ENCODE assay signal across 30 cellular contexts in genomic region chr16:68019167-68019680, GRCh38. TPM values are rescaled to one million over a fixed set of nuclear protein-coding genes. Genes with fewer than 3 reads are reported as not detected.
DNase-seq lines count a peak whose midpoint lies in the region; ATAC-seq, FAIRE-seq and TF ChIP-seq lines count a peak whose summit lies in the region.
"Had no signal": no experiment of that assay in that cellular context is flagged by ENCODE, and none has a peak within 500 bp of the region (broad histone marks: within the 10 kb centered on the region; RNA-seq: fewer than 3 reads in every experiment).

No MANE protein-coding gene starts in this region.

- TF ChIP-seq POLR2A in K562 (conservative IDR thresholded peaks at IDR 0.05) = no peak

- no peak overlapping the region for H3K56ac ChIP-seq in mesendoderm (ENCODE audit: low read length)

- no peak overlapping the region for H2BK15ac ChIP-seq in mesendoderm (replicated peaks; ENCODE audit: low read depth)

- no peak overlapping the region for H3K18ac ChIP-seq in mesendoderm (ENCODE audit: low read length)

- no peak overlapping the region for H3K4me2 ChIP-seq in K562 (ENCODE audit: insufficient read depth, low read length)
- H3K4me2 ChIP-seq in mesendoderm (ENCODE audit: low read length) = no peak overlapping the region
- H3K4me2 ChIP-seq: BLaER1 had no signal

- no peak overlapping the region for H3K23ac ChIP-seq in mesendoderm (ENCODE audit: low read length)

- H3K4me3 ChIP-seq in K562 (no peak overlapping the region), mesendoderm (ENCODE audit: low read length) (no peak overlapping the region), mucosa of descending colon (no peak overlapping the region)
- H3K4me3 ChIP-seq: BLaER1, GM12878 had no signal

- CTCF ChIA-PET in K562 (lab: Yijun Ruan, JAX; ENCODE audit: low intra/inter-chr PET ratio) = no interaction called here

- H3K9me3 ChIP-seq in K562 (replicated peaks; ENCODE audit: control insufficient read depth, insufficient read depth, low read depth, low read length) (no peaks in the 10 kb centered on the region), mucosa of descending colon (no peaks in the 10 kb centered on the region)
- H3K9me3 ChIP-seq: BE2C, BLaER1, Caco-2 had no signal

- TF ChIP-seq RAD21 in K562 (CRISPR knock-in tag; conservative IDR thresholded peaks at IDR 0.05 in 1 of 2, IDR thresholded peaks at IDR 0.05 in 1 of 2) = no peak

- no peak overlapping the region for H2BK5ac ChIP-seq in mesendoderm (ENCODE audit: low read length)

- in situ Hi-C loops in K562 (cut with MboI) = no loop called here

- H3K27ac ChIP-seq in K562 (ENCODE audit: extremely low read depth, low read depth, low read length) (no peak overlapping the region), mesendoderm (ENCODE audit: low read depth, low read length) (no peak overlapping the region)
- H3K27ac ChIP-seq: BLaER1 had no signal

- H3K79me2 ChIP-seq in K562 (ENCODE audit: control insufficient read depth, insufficient read depth, low read length) (peaks cover 34% of the 10 kb centered on the region), mesendoderm (ENCODE audit: control insufficient read depth, insufficient read depth, low read length) (peaks cover 11% of the 10 kb centered on the region)

- POLR2A ChIA-PET in K562 (lab: Yijun Ruan, JAX) = interaction anchor here (0.5 kb wide), 1 partner anchor 368 kb away, joined by 4 read pairs; no protein-coding TSS in a partner anchor

- H3K36me3 ChIP-seq in K562 (ENCODE audit: control insufficient read depth, insufficient read depth, low read length) (peaks cover 14% of the 10 kb centered on the region), mesendoderm (ENCODE audit: control insufficient read depth, insufficient read depth, low read length) (no peaks in the 10 kb centered on the region), mucosa of descending colon (ENCODE audit: low read depth) (no peaks in the 10 kb centered on the region)

- H4K20me1 ChIP-seq in K562 (replicated peaks; ENCODE audit: control insufficient read depth, insufficient read depth, low read length) = no peaks in the 10 kb centered on the region; the same call in 1 of the 2 replicates

- WGBS in K562 (ENCODE audit: insufficient coverage, low coverage, missing lambda C conversion rate) = 29% methylated on average over 7 of the region's 8 CpGs
- no CpG with 5 or more reads among the region's 8 CpGs for WGBS in mesendoderm (ENCODE audit: extremely low coverage, insufficient coverage, low lambda C conversion rate)

- H3K4ac ChIP-seq in mesendoderm (ENCODE audit: low read depth, low read length) = no peak overlapping the region

- TF ChIP-seq EP300 in K562 (IDR thresholded peaks at IDR 0.05; ENCODE audit: low read length) = no peak

- H2AK5ac ChIP-seq in mesendoderm (ENCODE audit: low read length) = no peak overlapping the region

- peaks cover 8 to 35% of the 10 kb centered on the region in 2 experiments; a peak in 4 of 5 replicates for H3K4me1 ChIP-seq in K562 (replicated peaks in 1 of 2; ENCODE audit: control insufficient read depth in 2 of 2, insufficient read depth in 2 of 2, low read length in 2 of 2)
- peaks cover 2% of the 10 kb centered on the region for H3K4me1 ChIP-seq in mesendoderm (ENCODE audit: control insufficient read depth, low read depth, low read length)
- H3K4me1 ChIP-seq in mucosa of descending colon (ENCODE audit: low read depth) = peaks cover 23% of the 10 kb centered on the region
- H3K4me1 ChIP-seq: BE2C, Caco-2 had no signal

- H2BK120ac ChIP-seq in mesendoderm (ENCODE audit: low read depth, low read length) = no peak overlapping the region

- no peak overlapping the region for H4K8ac ChIP-seq in mesendoderm (ENCODE audit: low read depth, low read length)

- BruUV-seq in K562 (replicated peaks; lab: Mats Ljungman, UMichigan) = no TSS peak

- H3K9ac ChIP-seq in K562 (ENCODE audit: insufficient read depth in 1 of 2, low read depth in 2 of 2, low read length in 2 of 2) = no peak overlapping the region; a peak in 1 of 4 replicates
- no peak overlapping the region for H3K9ac ChIP-seq in mesendoderm (ENCODE audit: low read length)
- H3K9ac ChIP-seq: BLaER1 had no signal

- H3K9me1 ChIP-seq in K562 (ENCODE audit: control insufficient read depth, insufficient read depth, low read length) = no peaks in the 10 kb centered on the region

- H4K5ac ChIP-seq in mesendoderm (ENCODE audit: low read length) = no peak overlapping the region

- H2AFZ ChIP-seq in K562 (ENCODE audit: low read depth, low read length) = no peak overlapping the region

- DNase-seq in K562 (ENCODE audit: extremely low read depth in 1 of 4, low spot score in 3 of 4) = no peak
- peak; percentile 70 for DNase-seq in mesendoderm
- no peak for DNase-seq in D721Med (ENCODE audit: insufficient read length, low spot score)
- no peak for DNase-seq in SKM-1 (lab: John Stamatoyannopoulos, UW; ENCODE audit: unreplicated experiment)
- no peak for DNase-seq in mucosa of descending colon
- DNase-seq: 8988T; ACHN; BE2C; C1 segment of cervical spinal cord; Caco-2; Calu3; CD4-positive, CD25-positive, alpha-beta regulatory T cell; CD8-positive, alpha-beta T cell; DMS 273 treated with DMSO at 0.1 percent for 48 hours; DMS153; DMS53; DMS79; DND-41; EL; GDM1 had no signal

- FAIRE-seq in K562 (lab: Jason Lieb, UNC) = no peak
- no peak for FAIRE-seq in D721Med (lab: Jason Lieb, UNC)
- FAIRE-seq: A204.1, GM12878, GM12892, GM18507 had no signal

- H3K27me3 ChIP-seq in K562 (ENCODE audit: control insufficient read depth in 2 of 2, insufficient read depth in 2 of 2, low read length in 2 of 2) = no peaks in the 10 kb centered on the region
- no peaks in the 10 kb centered on the region for H3K27me3 ChIP-seq in mesendoderm (ENCODE audit: insufficient read depth, low read length, poor library complexity)
- H3K27me3 ChIP-seq: BE2C, BLaER1 had no signal

- intact Hi-C loops in K562 (cut with micrococcal nuclease) (no loop called here), mucosa of descending colon (cut with DNase I, micrococcal nuclease) (no loop called here)

- ATAC-seq in K562 (no peak), mucosa of descending colon (no peak)
- ATAC-seq: CD8-positive, alpha-beta T cell; GM12878 had no signal

- H3K79me1 ChIP-seq in mesendoderm (ENCODE audit: low read length) = peaks cover 13% of the 10 kb centered on the region

- TF ChIP-seq CTCF in K562 (IDR thresholded peaks at IDR 0.05 in 2 of 3, conservative IDR thresholded peaks at IDR 0.05 in 1 of 3; ENCODE audit: insufficient read depth in 2 of 3, low read depth in 1 of 3, low read length in 3 of 3) (no peak), D721Med (IDR thresholded peaks at IDR 0.05; ENCODE audit: insufficient read depth, missing control alignments) (no peak), mucosa of descending colon (IDR thresholded peaks at IDR 0.05) (no peak)

RNA-seq across cellular contexts. Expression of gene DPEP2NB, which starts 3.5 kb away (rescaled TPM):
- total RNA-seq in K562 (2011; cell fraction: chromatin; rRNA removed; ENCODE audit: low replicate concordance) = not detected in 2 replicates
- total RNA-seq in K562 (2011; cell fraction: nucleolus; rRNA removed) = not detected in 2 replicates
- not detected in 2 replicates for total RNA-seq in K562 (2011; cell fraction: nucleoplasm; rRNA removed)
- total RNA-seq in K562 (2014; rRNA removed) (not detected in 2 replicates), K562 (2014; rRNA removed; fragmentation: Illumina TruSeq; extraction: Trizol) (not detected in 2 replicates), K562 (2015; rRNA removed; fragmentation: Illumina TruSeq; extraction: Trizol) (not detected in 2 replicates), K562 (2021) (not detected in 2 replicates), mucosa of descending colon (not detected)
- polyA plus RNA-seq in K562 (2011; rRNA removed) (not detected in 2 replicates), K562 (2014; fragmentation: Illumina TruSeq; extraction: Trizol) (not detected in 2 replicates), K562 (2014; fragmentation: Nextera tagmentation; extraction: Ambion mirVana) (not detected), K562 (2014; rRNA removed) (not detected in 2 replicates)
- polyA plus RNA-seq in K562 (2011; cell fraction: cytosol; rRNA removed) = not detected in 2 replicates
- polyA plus RNA-seq in K562 (2011; cell fraction: nucleus; rRNA removed) = not detected in 2 replicates
- polyA plus RNA-seq in K562 (2012) = 0.07 TPM in 1 of 2 replicates, not detected in the other
- polyA minus RNA-seq in K562 (2011; rRNA and poly(A)+ RNA removed) = not detected in 2 replicates
- polyA minus RNA-seq in K562 (2011; cell fraction: cytosol; rRNA and poly(A)+ RNA removed) = not detected in 2 replicates
- not detected in 2 replicates for polyA minus RNA-seq in K562 (2011; cell fraction: nucleus; rRNA and poly(A)+ RNA removed)
- polyA plus RNA-seq in mesendoderm (2013, experiment 1 of 2) = not detected
- not detected for polyA plus RNA-seq in mesendoderm (2013, experiment 2 of 2)
- total RNA-seq: A673; Caco-2; Calu3; CD4-positive, CD25-positive, alpha-beta regulatory T cell; CD8-positive, alpha-beta T cell; Daoy; G401; GM12878 had no signal
- polyA plus RNA-seq: AG04450; CD14-positive monocyte; CD4-positive, CD25-positive, alpha-beta regulatory T cell; GM12878 had no signal

RNA-seq across cellular contexts. Expression of gene DDX28, which starts 3.8 kb away (rescaled TPM):
- 9.9 and 32.8 TPM in 2 replicates for total RNA-seq in K562 (2011; cell fraction: chromatin; rRNA removed; ENCODE audit: low replicate concordance)
- total RNA-seq in K562 (2011; cell fraction: nucleolus; rRNA removed) = 32.9 and 43.2 TPM in 2 replicates
- total RNA-seq in K562 (2011; cell fraction: nucleoplasm; rRNA removed) = 15.0 and 22.7 TPM in 2 replicates
- total RNA-seq in K562 (2014; rRNA removed) (21.1 and 27.1 TPM in 2 replicates), K562 (2014; rRNA removed; fragmentation: Illumina TruSeq; extraction: Trizol) (13.0 and 13.1 TPM in 2 replicates), K562 (2015; rRNA removed; fragmentation: Illumina TruSeq; extraction: Trizol) (15.9 and 16.3 TPM in 2 replicates), K562 (2021) (22.5 and 24.5 TPM in 2 replicates), mucosa of descending colon (1 to 10 TPM; 6.1 to 7.2 (median 6.8) TPM)
- polyA plus RNA-seq in K562 (2011; rRNA removed) (17.6 and 21.9 TPM in 2 replicates), K562 (2014; fragmentation: Illumina TruSeq; extraction: Trizol) (13.7 and 15.5 TPM in 2 replicates), K562 (2014; fragmentation: Nextera tagmentation; extraction: Ambion mirVana) (1 to 10 TPM; 2.8 to 3.5 TPM), K562 (2014; rRNA removed) (24.5 and 28.7 TPM in 2 replicates)
- polyA plus RNA-seq in K562 (2011; cell fraction: cytosol; rRNA removed) = 17.2 and 40.7 TPM in 2 replicates
- 12.1 and 14.4 TPM in 2 replicates for polyA plus RNA-seq in K562 (2011; cell fraction: nucleus; rRNA removed)
- polyA plus RNA-seq in K562 (2012) = 13.7 and 14.7 TPM in 2 replicates
- 14.8 and 17.9 TPM in 2 replicates for polyA minus RNA-seq in K562 (2011; rRNA and poly(A)+ RNA removed)
- 7.6 and 12.9 TPM in 2 replicates for polyA minus RNA-seq in K562 (2011; cell fraction: cytosol; rRNA and poly(A)+ RNA removed)
- 15.3 and 25.1 TPM in 2 replicates for polyA minus RNA-seq in K562 (2011; cell fraction: nucleus; rRNA and poly(A)+ RNA removed)
- 14.9 TPM for polyA plus RNA-seq in mesendoderm (2013, experiment 1 of 2)
- polyA plus RNA-seq in mesendoderm (2013, experiment 2 of 2) = 14.8 TPM

RNA-seq across cellular contexts. Expression of gene DUS2, which starts 3.9 kb away (rescaled TPM):
- total RNA-seq in K562 (2011; cell fraction: chromatin; rRNA removed; ENCODE audit: low replicate concordance) = 74.9 and 112 TPM in 2 replicates
- 54.5 and 61.7 TPM in 2 replicates for total RNA-seq in K562 (2011; cell fraction: nucleolus; rRNA removed)
- total RNA-seq in K562 (2011; cell fraction: nucleoplasm; rRNA removed) = 68.8 and 69.1 TPM in 2 replicates
- total RNA-seq in K562 (2014; rRNA removed) (22.3 and 22.5 TPM in 2 replicates), K562 (2014; rRNA removed; fragmentation: Illumina TruSeq; extraction: Trizol) (17.8 and 20.9 TPM in 2 replicates), K562 (2015; rRNA removed; fragmentation: Illumina TruSeq; extraction: Trizol) (21.5 and 22.5 TPM in 2 replicates), K562 (2021) (21.7 and 25.6 TPM in 2 replicates), mucosa of descending colon (10 to 100 TPM; 11.6 to 13.5 (median 12.6) TPM)
- polyA plus RNA-seq in K562 (2011; rRNA removed) (13.0 and 16.3 TPM in 2 replicates), K562 (2014; fragmentation: Illumina TruSeq; extraction: Trizol) (19.4 and 20.6 TPM in 2 replicates), K562 (2014; fragmentation: Nextera tagmentation; extraction: Ambion mirVana) (1 to 10 TPM; 5.8 to 9.3 TPM), K562 (2014; rRNA removed) (13.3 and 15.1 TPM in 2 replicates)
- polyA plus RNA-seq in K562 (2011; cell fraction: cytosol; rRNA removed) = 16.5 and 19.6 TPM in 2 replicates
- 68.4 and 74.9 TPM in 2 replicates for polyA plus RNA-seq in K562 (2011; cell fraction: nucleus; rRNA removed)
- polyA plus RNA-seq in K562 (2012) = 11.7 and 12.5 TPM in 2 replicates
- polyA minus RNA-seq in K562 (2011; rRNA and poly(A)+ RNA removed) = 32.9 and 41.8 TPM in 2 replicates
- 10.8 and 20.7 TPM in 2 replicates for polyA minus RNA-seq in K562 (2011; cell fraction: cytosol; rRNA and poly(A)+ RNA removed)
- polyA minus RNA-seq in K562 (2011; cell fraction: nucleus; rRNA and poly(A)+ RNA removed) = 27.3 and 35.1 TPM in 2 replicates
- polyA plus RNA-seq in mesendoderm (2013, experiment 1 of 2) = 8.1 TPM
- 7.2 TPM for polyA plus RNA-seq in mesendoderm (2013, experiment 2 of 2)

RNA-seq across cellular contexts. Expression of gene DPEP2, which starts 19.9 kb away (rescaled TPM):
- total RNA-seq in K562 (2011; cell fraction: chromatin; rRNA removed; ENCODE audit: low replicate concordance) = 2.4 and 7.0 TPM in 2 replicates
- total RNA-seq in K562 (2011; cell fraction: nucleolus; rRNA removed) = 3.7 and 4.3 TPM in 2 replicates
- total RNA-seq in K562 (2011; cell fraction: nucleoplasm; rRNA removed) = 3.2 and 4.1 TPM in 2 replicates
- 0.14 and 1.3 TPM in 2 replicates for total RNA-seq in K562 (2014; rRNA removed)
- total RNA-seq in K562 (2014; rRNA removed; fragmentation: Illumina TruSeq; extraction: Trizol) = 0.18 and 0.35 TPM in 2 replicates
- total RNA-seq in K562 (2015; rRNA removed; fragmentation: Illumina TruSeq; extraction: Trizol) = 0.49 and 0.76 TPM in 2 replicates
- 0.85 and 1.2 TPM in 2 replicates for total RNA-seq in K562 (2021)
- polyA plus RNA-seq in K562 (2011; rRNA removed) = 0.81 and 1.6 TPM in 2 replicates
- polyA plus RNA-seq in K562 (2011; cell fraction: cytosol; rRNA removed) = 1.5 and 3.0 TPM in 2 replicates
- polyA plus RNA-seq in K562 (2011; cell fraction: nucleus; rRNA removed) = 3.3 and 4.5 TPM in 2 replicates
- polyA plus RNA-seq in K562 (2012) = 1.7 and 6.2 TPM in 2 replicates
- polyA plus RNA-seq in K562 (2014; fragmentation: Illumina TruSeq; extraction: Trizol) = 0.70 and 1.00 TPM in 2 replicates
- polyA plus RNA-seq in K562 (2014; fragmentation: Nextera tagmentation; extraction: Ambion mirVana) = under 1 TPM; 0.24 to 0.38 TPM
- polyA plus RNA-seq in K562 (2014; rRNA removed) = 0.36 and 0.81 TPM in 2 replicates
- polyA minus RNA-seq in K562 (2011; rRNA and poly(A)+ RNA removed) = 0.95 and 1.2 TPM in 2 replicates
- polyA minus RNA-seq in K562 (2011; cell fraction: cytosol; rRNA and poly(A)+ RNA removed) = not detected in 2 replicates
- polyA minus RNA-seq in K562 (2011; cell fraction: nucleus; rRNA and poly(A)+ RNA removed) = 1.1 and 2.0 TPM in 2 replicates
- polyA plus RNA-seq in mesendoderm (2013, experiment 1 of 2) = not detected
- polyA plus RNA-seq in mesendoderm (2013, experiment 2 of 2) = not detected
- total RNA-seq in mucosa of descending colon = 1 to 10 TPM; 1.5 to 2.8 (median 1.6) TPM
- total RNA-seq: A673, Caco-2, Calu3, Daoy had no signal
- polyA plus RNA-seq: AG04450 had no signal

RNA-seq across cellular contexts. Expression of gene DPEP3, which starts 38.9 kb away (rescaled TPM):
- total RNA-seq in K562 (2011; cell fraction: chromatin; rRNA removed; ENCODE audit: low replicate concordance) = not detected in 2 replicates
- total RNA-seq in K562 (2011; cell fraction: nucleolus; rRNA removed) = not detected in 2 replicates
- not detected in 2 replicates for total RNA-seq in K562 (2011; cell fraction: nucleoplasm; rRNA removed)
- total RNA-seq in K562 (2014; rRNA removed) = not detected in 2 replicates
- total RNA-seq in K562 (2014; rRNA removed; fragmentation: Illumina TruSeq; extraction: Trizol) = not detected in 2 replicates
- total RNA-seq in K562 (2015; rRNA removed; fragmentation: Illumina TruSeq; extraction: Trizol) = not detected in 2 replicates
- not detected in 2 replicates for total RNA-seq in K562 (2021)
- polyA plus RNA-seq in K562 (2011; rRNA removed) = not detected in 2 replicates
- polyA plus RNA-seq in K562 (2011; cell fraction: cytosol; rRNA removed) = 0.06 TPM in 1 of 2 replicates, not detected in the other
- 0.07 TPM in 1 of 2 replicates, not detected in the other for polyA plus RNA-seq in K562 (2011; cell fraction: nucleus; rRNA removed)
- polyA plus RNA-seq in K562 (2012) = not detected in 2 replicates
- not detected in 2 replicates for polyA plus RNA-seq in K562 (2014; fragmentation: Illumina TruSeq; extraction: Trizol)
- polyA plus RNA-seq in K562 (2014; fragmentation: Nextera tagmentation; extraction: Ambion mirVana) = not detected
- polyA plus RNA-seq in K562 (2014; rRNA removed) = not detected in 2 replicates
- polyA minus RNA-seq in K562 (2011; rRNA and poly(A)+ RNA removed) = not detected in 2 replicates
- not detected in 2 replicates for polyA minus RNA-seq in K562 (2011; cell fraction: cytosol; rRNA and poly(A)+ RNA removed)
- not detected in 2 replicates for polyA minus RNA-seq in K562 (2011; cell fraction: nucleus; rRNA and poly(A)+ RNA removed)
- polyA plus RNA-seq in mesendoderm (2013, experiment 1 of 2) = 2.8 TPM
- polyA plus RNA-seq in mesendoderm (2013, experiment 2 of 2) = 3.8 TPM
- total RNA-seq in mucosa of descending colon = not detected
- total RNA-seq: A673, Caco-2, Calu3, Daoy, G401, GM12878 had no signal
- polyA plus RNA-seq: AG04450, GM12878 had no signal
